ENCODE assay signal across 21 cellular contexts in genomic region chr5:115348175-115348574, GRCh38. TPM values are rescaled to one million over a fixed set of nuclear protein-coding genes. Genes with fewer than 3 reads are reported as not detected.
DNase-seq lines count a peak whose midpoint lies in the region; ATAC-seq and TF ChIP-seq lines count a peak whose summit lies in the region.
"Had no signal": no experiment of that assay in that cellular context is flagged by ENCODE, and none has a peak within 500 bp of the region (broad histone marks: within the 10 kb centered on the region; RNA-seq: fewer than 3 reads in every experiment).

No MANE protein-coding gene starts in this region.

- H4K20me1 ChIP-seq in HCT116 (ENCODE audit: insufficient read depth): no peaks in the 10 kb centered on the region
- H4K20me1 ChIP-seq: BLaER1 treated with 17β-estradiol and CSF1 and Interleukin-3, amounts not matched to agents 10 nM and 100 nM had no signal

- peaks cover 8 to 26% of the 10 kb centered on the region in 2 experiments for H3K4me1 ChIP-seq in HCT116 (ENCODE audit: control insufficient read depth in 1 of 2, insufficient read depth in 2 of 2, low read length in 2 of 2)
- peaks cover 22% of the 10 kb centered on the region for H3K4me1 ChIP-seq in body of pancreas
- H3K4me1 ChIP-seq in mucosa of descending colon (ENCODE audit: low read depth): peaks cover 10% of the 10 kb centered on the region

- no peak for DNase-seq in Calu3
- no peak for DNase-seq in HCT116 (ENCODE audit: low read depth, low spot score)
- no peak for DNase-seq in body of pancreas
- no peak for DNase-seq in mucosa of descending colon
- no peak for DNase-seq in DMS114 treated with DMSO at 0.1 percent for 48 hours (lab: John Stamatoyannopoulos, UW; ENCODE audit: unreplicated experiment)
- DNase-seq in activated CD4-positive, alpha-beta T cell treated with anti-CD3 and anti-CD28 coated beads, Interleukin-2, amount 10 ng/mL, durations not matched to agents 24 days and 14 days: no peak
- DNase-seq: ACHN; CD4-positive, alpha-beta memory T cell; DMS79; H9; MV-4-11; NCI-H1105 treated with DMSO at 0.1 percent for 48 hours; NCI-H187; NCI-H2227 treated with DMSO at 0.1 percent for 48 hours; NCI-H524; OCI-M1; T-helper 1 cell had no signal

- no peak overlapping the region for H3K9ac ChIP-seq in HCT116 (ENCODE audit: low read length)
- H3K9ac ChIP-seq: BLaER1 treated with 17β-estradiol and CSF1 and Interleukin-3, amounts not matched to agents 10 nM and 100 nM had no signal

- POLR2A ChIA-PET in HCT116 (lab: Charles Lee): no interaction called here

- peaks cover 49% of the 10 kb centered on the region for H3K4me1 Mint-ChIP-seq in Calu3 (ENCODE audit: low read depth, unreplicated experiment)
- H3K4me1 Mint-ChIP-seq in activated CD4-positive, alpha-beta T cell treated with anti-CD3 and anti-CD28 coated beads, Interleukin-2, amount 10 ng/mL, durations not matched to agents 24 days and 14 days: no peaks in the 10 kb centered on the region
- H3K4me1 Mint-ChIP-seq: CD4-positive, alpha-beta memory T cell had no signal

- H3K9me3 Mint-ChIP-seq in Calu3 (ENCODE audit: low read depth, unreplicated experiment): peaks cover 5% of the 10 kb centered on the region
- no peaks in the 10 kb centered on the region for H3K9me3 Mint-ChIP-seq in activated CD4-positive, alpha-beta T cell treated with anti-CD3 and anti-CD28 coated beads, Interleukin-2, amount 10 ng/mL, durations not matched to agents 24 days and 14 days
- H3K9me3 Mint-ChIP-seq: H9 had no signal

- ATAC-seq in HCT116 (no peak), body of pancreas (no peak), mucosa of descending colon (peak; percentile 54), GM19023 (IDR thresholded peaks at IDR 0.05; ENCODE audit: unreplicated experiment) (no peak)
- ATAC-seq: Right ventricle myocardium inferior had no signal

- H3K9me3 ChIP-seq in HCT116 (ENCODE audit: control insufficient read depth in 1 of 2, insufficient read depth in 1 of 2, low read depth in 1 of 2, low read length in 2 of 2) (no peaks in the 10 kb centered on the region), body of pancreas (no peaks in the 10 kb centered on the region), mucosa of descending colon (no peaks in the 10 kb centered on the region)
- H3K9me3 ChIP-seq: BLaER1 treated with 17β-estradiol and CSF1 and Interleukin-3, amounts not matched to agents 10 nM and 100 nM; SJSA1 had no signal

- H2AFZ ChIP-seq in HCT116 (ENCODE audit: low read depth, low read length, poor library complexity, severe bottlenecking): peak overlapping the region; percentile 31

- H3K4me2 ChIP-seq in HCT116 (ENCODE audit: low read length): no peak overlapping the region

- H3K27ac ChIP-seq in HCT116 (ENCODE audit: low read depth, low read length) (no peak overlapping the region), body of pancreas (peak overlapping the region; percentile 42 to 83 (median 58))
- H3K27ac ChIP-seq: BLaER1 treated with 17β-estradiol and CSF1 and Interleukin-3, amounts not matched to agents 10 nM and 100 nM had no signal

- H3K27ac Mint-ChIP-seq in Calu3 (ENCODE audit: unreplicated experiment): peak overlapping the region; percentile 76
- no peak overlapping the region for H3K27ac Mint-ChIP-seq in activated CD4-positive, alpha-beta T cell treated with anti-CD3 and anti-CD28 coated beads, Interleukin-2, amount 10 ng/mL, durations not matched to agents 24 days and 14 days
- H3K27ac Mint-ChIP-seq: CD4-positive, alpha-beta memory T cell; H9 had no signal

- no peak overlapping the region for H3K4me3 Mint-ChIP-seq in Calu3 (ENCODE audit: low read depth, unreplicated experiment)
- H3K4me3 Mint-ChIP-seq in activated CD4-positive, alpha-beta T cell treated with anti-CD3 and anti-CD28 coated beads, Interleukin-2, amount 10 ng/mL, durations not matched to agents 24 days and 14 days: no peak overlapping the region
- H3K4me3 Mint-ChIP-seq: CD4-positive, alpha-beta memory T cell; H9 had no signal

- no peaks in the 10 kb centered on the region for H3K79me2 ChIP-seq in HCT116 (ENCODE audit: insufficient read depth, low read length)

- H3K36me3 Mint-ChIP-seq in Calu3 (ENCODE audit: insufficient read depth, unreplicated experiment): no peaks in the 10 kb centered on the region
- H3K36me3 Mint-ChIP-seq in activated CD4-positive, alpha-beta T cell treated with anti-CD3 and anti-CD28 coated beads, Interleukin-2, amount 10 ng/mL, durations not matched to agents 24 days and 14 days (ENCODE audit: low read depth): no peaks in the 10 kb centered on the region
- H3K36me3 Mint-ChIP-seq: CD4-positive, alpha-beta memory T cell had no signal

- no peaks in the 10 kb centered on the region for H3K27me3 ChIP-seq in HCT116 (ENCODE audit: insufficient read depth, low read length)
- no peaks in the 10 kb centered on the region for H3K27me3 ChIP-seq in body of pancreas
- H3K27me3 ChIP-seq: BLaER1 treated with 17β-estradiol and CSF1 and Interleukin-3, amounts not matched to agents 10 nM and 100 nM; SJSA1 had no signal

- TF ChIP-seq RAD21 in HCT116 (IDR thresholded peaks at IDR 0.05; ENCODE audit: low read depth): no peak

- TF ChIP-seq POLR2A in HCT116 (IDR thresholded peaks at IDR 0.05; ENCODE audit: borderline replicate concordance, extremely low read depth, insufficient read depth, insufficient read length) (no peak), body of pancreas (IDR thresholded peaks at IDR 0.05) (no peak)

- 61 to 66% methylated on average over 4 of the region's 4 CpGs for WGBS in body of pancreas, 2 donors

- CTCF ChIA-PET in Calu3 (lab: Charles Lee): no interaction called here
- CTCF ChIA-PET in HCT116 (lab: Charles Lee): no interaction called here

- RAD21 ChIA-PET in HCT116 (lab: Charles Lee; ENCODE audit: low non-redundant PET in 1 of 2, low total read pairs in 2 of 2, uncharacterized antibody in 2 of 2, unreplicated experiment in 2 of 2): no interaction called here

- intact Hi-C loops in Calu3 (cut with micrococcal nuclease; ENCODE audit: unreplicated experiment): no loop called here
- intact Hi-C loops in HCT116 (cut with micrococcal nuclease): loop anchor here (10.0 kb wide), 1 partner anchor 1123 kb away; no protein-coding TSS in a partner anchor
- intact Hi-C loops in body of pancreas (cut with DNase I): no loop called here
- intact Hi-C loops in mucosa of descending colon (cut with DNase I, micrococcal nuclease): no loop called here
- intact Hi-C loops in activated CD4-positive, alpha-beta T cell treated with anti-CD3 and anti-CD28 coated beads, Interleukin-2, amount 10 ng/mL, durations not matched to agents 24 days and 14 days (cut with micrococcal nuclease): no loop called here

- H3K4me3 ChIP-seq in HCT116 (replicated peaks in 1 of 2; ENCODE audit: low read depth in 1 of 2, low read length in 2 of 2) (no peak overlapping the region), body of pancreas (no peak overlapping the region), mucosa of descending colon (no peak overlapping the region)
- H3K4me3 ChIP-seq: BLaER1 treated with 17β-estradiol and CSF1 and Interleukin-3, amounts not matched to agents 10 nM and 100 nM; SJSA1 had no signal

- BruUV-seq in Calu3 (replicated peaks; lab: Mats Ljungman, UMichigan): no TSS peak
- BruUV-seq in HCT116 (replicated peaks; lab: Mats Ljungman, UMichigan): no TSS peak

- TF ChIP-seq CTCF in Calu3 (IDR thresholded peaks at IDR 0.05; ENCODE audit: unreplicated experiment): no peak
- TF ChIP-seq CTCF in HCT116 (IDR thresholded peaks at IDR 0.05 in 2 of 3, conservative IDR thresholded peaks at IDR 0.05 in 1 of 3; ENCODE audit: borderline replicate concordance in 1 of 3, insufficient read depth in 1 of 3, low read depth in 2 of 3, low read length in 2 of 3): no peak
- TF ChIP-seq CTCF in body of pancreas (IDR thresholded peaks at IDR 0.05): no peak
- TF ChIP-seq CTCF in mucosa of descending colon (IDR thresholded peaks at IDR 0.05): no peak

- H3K9me2 ChIP-seq in HCT116 (ENCODE audit: insufficient read depth): no peaks in the 10 kb centered on the region; the same call in 1 of the 2 replicates

- no peaks in the 10 kb centered on the region for H3K27me3 Mint-ChIP-seq in Calu3 (ENCODE audit: unreplicated experiment)
- peaks cover 24% of the 10 kb centered on the region for H3K27me3 Mint-ChIP-seq in activated CD4-positive, alpha-beta T cell treated with anti-CD3 and anti-CD28 coated beads, Interleukin-2, amount 10 ng/mL, durations not matched to agents 24 days and 14 days

- H3K36me3 ChIP-seq in HCT116 (ENCODE audit: control insufficient read depth in 1 of 2, insufficient read depth in 2 of 2, low read length in 2 of 2) (no peaks in the 10 kb centered on the region), body of pancreas (replicated peaks in 1 of 2; ENCODE audit: insufficient read depth in 1 of 2, low read depth in 2 of 2) (no peaks in the 10 kb centered on the region), mucosa of descending colon (ENCODE audit: low read depth) (no peaks in the 10 kb centered on the region)
- H3K36me3 ChIP-seq: BLaER1 treated with 17β-estradiol and CSF1 and Interleukin-3, amounts not matched to agents 10 nM and 100 nM; SJSA1 had no signal

TF ChIP-seq in HCT116, 20 proteins besides CTCF, POLR2A, EP300 and RAD21:
- TF ChIP-seq ZFX (IDR thresholded peaks at IDR 0.05) (no peak), EGR1 (IDR thresholded peaks at IDR 0.05; ENCODE audit: low read depth) (no peak), POLR2AphosphoS5 (IDR thresholded peaks at IDR 0.05; ENCODE audit: low read depth, low read length) (no peak), JUND (IDR thresholded peaks at IDR 0.05) (no peak), ZNF274 (IDR thresholded peaks at IDR 0.05; ENCODE audit: low read depth, low read length) (no peak)

RNA-seq across cellular contexts. Expression of gene CCDC112, which starts 51.7 kb away (rescaled TPM):
- total RNA-seq in Calu3 (2022) (11.2 and 11.3 TPM in 2 replicates), HCT116 (2021; ENCODE audit: unreplicated experiment) (13.7 TPM), body of pancreas (10 to 100 TPM; 10.1 to 20.1 TPM), mucosa of descending colon (10 to 100 TPM in 1 of 3 donors, 1 to 10 TPM in 2; 9.1 to 11.5 (median 9.2) TPM)
- polyA plus RNA-seq in HCT116 (2012): 3.7 and 5.6 TPM in 2 replicates
- total RNA-seq in activated CD4-positive, alpha-beta T cell treated with anti-CD3 and anti-CD28 coated beads, Interleukin-2, amount 10 ng/mL, durations not matched to agents 24 days and 14 days: 0.31 and 0.49 TPM in 2 replicates
